40 cellular contexts compared by ENCODE assay signal in genomic region chr15:76033438-76033837, GRCh38. TPM values are rescaled to one million over a fixed set of nuclear protein-coding genes. Genes with fewer than 3 reads are reported as not detected.
"Had no signal": no experiment of that assay in that cellular context is flagged by ENCODE, and none has a peak within 500 bp of the region (broad histone marks: within the 10 kb centered on the region; RNA-seq: fewer than 3 reads in every experiment).

No MANE protein-coding gene starts in this region.

- H3K4me1 ChIP-seq: ascending aorta had no signal

- H3K9me3 Mint-ChIP-seq: activated CD4-positive, alpha-beta memory T cell treated with anti-CD3 and anti-CD28 coated beads, Interleukin-2, amount 10 ng/mL, durations not matched to agents 7 days and 5 days; activated CD4-positive, alpha-beta T cell treated with anti-CD3 and anti-CD28 coated beads, Interleukin-2, amount 10 ng/mL, durations not matched to agents 7 days and 5 days; activated naive CD4-positive, alpha-beta T cell treated with anti-CD3 and anti-CD28 coated beads, Interleukin-2, amount 10 ng/mL, durations not matched to agents 7 days and 5 days; activated naive CD4-positive, alpha-beta T cell treated with anti-CD3 and anti-CD28 coated beads, Interleukin-2, amount 50 U/mL, for 24 hours; activated naive CD8-positive, alpha-beta T cell treated with anti-CD3 and anti-CD28 coated beads, Interleukin-2, amount 10 ng/mL, durations not matched to agents 7 days and 5 days; activated naive CD8-positive, alpha-beta T cell treated with anti-CD3 and anti-CD28 coated beads, Interleukin-2, amount 50 U/mL, for 24 hours; activated T-cell treated with anti-CD3 and anti-CD28 coated beads, Interleukin-2, amount 50 U/mL, for 24 hours; activated T-helper 2 cell treated with anti-CD3 and anti-CD28 coated beads, Interferon-gamma antibody, Interleukin-2, Interleukin-4, amounts not matched to agents 10 μg/mL and 5 μg/mL and 100 μg/mL, durations not matched to agents 14 hours and 24 hours and 36 hours; central memory CD8-positive, alpha-beta T cell; T-helper 1 cell treated with Interleukin-12 subunit alpha and Interleukin-12 subunit beta and Interleukin-4 antibody, amounts not matched to agents 30 μg/mL and 1 μg/mL, for 36 hours; T-helper 2 cell treated with Interferon-gamma antibody and Interleukin-4, amounts not matched to agents 5 μg/mL and 100 μg/mL, for 36 hours had no signal

- H3K27ac Mint-ChIP-seq: activated CD4-positive, alpha-beta memory T cell treated with anti-CD3 and anti-CD28 coated beads, Interleukin-2, amount 10 ng/mL, durations not matched to agents 7 days and 5 days; activated CD4-positive, alpha-beta T cell treated with anti-CD3 and anti-CD28 coated beads for 36 hours; activated CD4-positive, alpha-beta T cell treated with anti-CD3 and anti-CD28 coated beads, Interleukin-2, amount 10 ng/mL, durations not matched to agents 7 days and 5 days; activated CD8-positive, alpha-beta memory T cell treated with anti-CD3 and anti-CD28 coated beads, Interleukin-2, amount 10 ng/mL, durations not matched to agents 7 days and 5 days; activated CD8-positive, alpha-beta T cell treated with anti-CD3 and anti-CD28 coated beads, Interleukin-2, amount 10 ng/mL, durations not matched to agents 7 days and 5 days; activated naive CD4-positive, alpha-beta T cell treated with anti-CD3 and anti-CD28 coated beads, Interleukin-2, amount 10 ng/mL, durations not matched to agents 7 days and 5 days; activated naive CD4-positive, alpha-beta T cell treated with anti-CD3 and anti-CD28 coated beads, Interleukin-2, amount 50 U/mL, for 24 hours; activated naive CD8-positive, alpha-beta T cell; activated naive CD8-positive, alpha-beta T cell treated with anti-CD3 and anti-CD28 coated beads, Interleukin-2, amount 10 ng/mL, durations not matched to agents 7 days and 5 days; activated naive CD8-positive, alpha-beta T cell treated with anti-CD3 and anti-CD28 coated beads, Interleukin-2, amount 50 U/mL, for 24 hours; activated T-cell treated with anti-CD3 and anti-CD28 coated beads, Interleukin-2, amount 50 U/mL, for 24 hours; activated T-helper 2 cell treated with anti-CD3 and anti-CD28 coated beads, Interferon-gamma antibody, Interleukin-2, Interleukin-4, amounts not matched to agents 10 μg/mL and 5 μg/mL and 100 μg/mL, durations not matched to agents 14 hours and 24 hours and 36 hours; brain; T-helper 1 cell treated with Interleukin-12 subunit alpha and Interleukin-12 subunit beta and Interleukin-4 antibody, amounts not matched to agents 30 μg/mL and 1 μg/mL, for 36 hours; T-helper 2 cell treated with Interferon-gamma antibody and Interleukin-4, amounts not matched to agents 5 μg/mL and 100 μg/mL, for 36 hours; WTC11 had no signal

- H3K27me3 Mint-ChIP-seq: activated naive CD4-positive, alpha-beta T cell treated with anti-CD3 and anti-CD28 coated beads, Interleukin-2, amount 50 U/mL, for 24 hours; activated naive CD8-positive, alpha-beta T cell treated with anti-CD3 and anti-CD28 coated beads, Interleukin-2, amount 50 U/mL, for 24 hours had no signal

- H3K4me3 Mint-ChIP-seq: activated CD4-positive, alpha-beta memory T cell treated with anti-CD3 and anti-CD28 coated beads, Interleukin-2, amount 10 ng/mL, durations not matched to agents 7 days and 5 days; activated CD4-positive, alpha-beta T cell treated with anti-CD3 and anti-CD28 coated beads for 36 hours; activated CD4-positive, alpha-beta T cell treated with anti-CD3 and anti-CD28 coated beads, Interleukin-2, amount 10 ng/mL, durations not matched to agents 7 days and 5 days; activated CD8-positive, alpha-beta memory T cell treated with anti-CD3 and anti-CD28 coated beads, Interleukin-2, amount 10 ng/mL, durations not matched to agents 7 days and 5 days; activated CD8-positive, alpha-beta T cell treated with anti-CD3 and anti-CD28 coated beads, Interleukin-2, amount 10 ng/mL, durations not matched to agents 7 days and 5 days; activated naive CD4-positive, alpha-beta T cell treated with anti-CD3 and anti-CD28 coated beads, Interleukin-2, amount 10 ng/mL, durations not matched to agents 7 days and 5 days; activated naive CD4-positive, alpha-beta T cell treated with anti-CD3 and anti-CD28 coated beads, Interleukin-2, amount 50 U/mL, for 24 hours; activated naive CD8-positive, alpha-beta T cell; activated naive CD8-positive, alpha-beta T cell treated with anti-CD3 and anti-CD28 coated beads, Interleukin-2, amount 10 ng/mL, durations not matched to agents 7 days and 5 days; activated naive CD8-positive, alpha-beta T cell treated with anti-CD3 and anti-CD28 coated beads, Interleukin-2, amount 50 U/mL, for 24 hours; activated T-cell treated with anti-CD3 and anti-CD28 coated beads, Interleukin-2, amount 50 U/mL, for 24 hours; brain; central memory CD8-positive, alpha-beta T cell; T-helper 1 cell treated with Interleukin-12 subunit alpha and Interleukin-12 subunit beta and Interleukin-4 antibody, amounts not matched to agents 30 μg/mL and 1 μg/mL, for 36 hours; T-helper 2 cell treated with Interferon-gamma antibody and Interleukin-4, amounts not matched to agents 5 μg/mL and 100 μg/mL, for 36 hours; WTC11 had no signal

- H3K4me1 Mint-ChIP-seq: activated CD4-positive, alpha-beta memory T cell treated with anti-CD3 and anti-CD28 coated beads, Interleukin-2, amount 10 ng/mL, durations not matched to agents 7 days and 5 days; activated CD4-positive, alpha-beta T cell treated with anti-CD3 and anti-CD28 coated beads for 36 hours; activated CD4-positive, alpha-beta T cell treated with anti-CD3 and anti-CD28 coated beads, Interleukin-2, amount 10 ng/mL, durations not matched to agents 7 days and 5 days; activated CD8-positive, alpha-beta memory T cell treated with anti-CD3 and anti-CD28 coated beads, Interleukin-2, amount 10 ng/mL, durations not matched to agents 7 days and 5 days; activated naive CD4-positive, alpha-beta T cell treated with anti-CD3 and anti-CD28 coated beads, Interleukin-2, amount 10 ng/mL, durations not matched to agents 7 days and 5 days; activated naive CD4-positive, alpha-beta T cell treated with anti-CD3 and anti-CD28 coated beads, Interleukin-2, amount 50 U/mL, for 24 hours; activated naive CD8-positive, alpha-beta T cell treated with anti-CD3 and anti-CD28 coated beads, Interleukin-2, amount 10 ng/mL, durations not matched to agents 7 days and 5 days; activated naive CD8-positive, alpha-beta T cell treated with anti-CD3 and anti-CD28 coated beads, Interleukin-2, amount 50 U/mL, for 24 hours; brain; central memory CD8-positive, alpha-beta T cell had no signal

- H3K36me3 ChIP-seq: ascending aorta, cardiac muscle cell, WERI-Rb-1 had no signal

- H3K27ac ChIP-seq: ascending aorta, cardiac muscle cell, WERI-Rb-1 had no signal

- H3K36me3 Mint-ChIP-seq: activated CD8-positive, alpha-beta memory T cell treated with anti-CD3 and anti-CD28 coated beads, Interleukin-2, amount 10 ng/mL, durations not matched to agents 7 days and 5 days; activated naive CD4-positive, alpha-beta T cell treated with anti-CD3 and anti-CD28 coated beads, Interleukin-2, amount 10 ng/mL, durations not matched to agents 7 days and 5 days; activated naive CD4-positive, alpha-beta T cell treated with anti-CD3 and anti-CD28 coated beads, Interleukin-2, amount 50 U/mL, for 24 hours; activated naive CD8-positive, alpha-beta T cell; activated naive CD8-positive, alpha-beta T cell treated with anti-CD3 and anti-CD28 coated beads, Interleukin-2, amount 10 ng/mL, durations not matched to agents 7 days and 5 days; brain; WTC11 had no signal

- DNase-seq: activated CD4-positive, alpha-beta memory T cell treated with anti-CD3 and anti-CD28 coated beads, Interleukin-2, amount 10 ng/mL, durations not matched to agents 7 days and 5 days; activated CD4-positive, alpha-beta T cell treated with anti-CD3 and anti-CD28 coated beads for 1 hour; activated CD4-positive, alpha-beta T cell treated with anti-CD3 and anti-CD28 coated beads for 36 hours; activated CD4-positive, alpha-beta T cell treated with anti-CD3 and anti-CD28 coated beads for 48 hours; activated CD4-positive, alpha-beta T cell treated with anti-CD3 and anti-CD28 coated beads, Interleukin-2, amount 10 ng/mL, durations not matched to agents 7 days and 5 days; activated CD4-positive, alpha-beta T cell treated with anti-CD3 and anti-CD28 coated beads, Interleukin-2, amount 50 U/mL, for 48 hours; activated CD4-positive, CD25-positive, alpha-beta regulatory T cell; activated CD8-positive, alpha-beta memory T cell treated with anti-CD3 and anti-CD28 coated beads for 24 hours; activated CD8-positive, alpha-beta memory T cell treated with anti-CD3 and anti-CD28 coated beads, Interleukin-2, amount 10 ng/mL, durations not matched to agents 7 days and 5 days; activated CD8-positive, alpha-beta memory T cell treated with anti-CD3 and anti-CD28 coated beads, Interleukin-2, amount 50 U/mL, for 48 hours; activated CD8-positive, alpha-beta T cell treated with anti-CD3 and anti-CD28 coated beads, Interleukin-2, amount 10 ng/mL, durations not matched to agents 7 days and 5 days; activated effector memory CD4-positive, alpha-beta T cell treated with Interleukin-2 at 50 U/mL for 16 hours; activated gamma-delta T cell; activated naive CD4-positive, alpha-beta T cell treated with anti-CD3 and anti-CD28 coated beads, Interleukin-2, amount 10 ng/mL, durations not matched to agents 7 days and 5 days; activated naive CD4-positive, alpha-beta T cell treated with Interleukin-2 at 50 U/mL for 16 hours; activated naive CD8-positive, alpha-beta T cell treated with anti-CD3 and anti-CD28 coated beads, Interleukin-2, amount 10 ng/mL, durations not matched to agents 7 days and 5 days; activated naive CD8-positive, alpha-beta T cell treated with anti-CD3 and anti-CD28 coated beads, Interleukin-2, amount 50 U/mL, for 24 hours; activated T-cell treated with anti-CD3 and anti-CD28 coated beads, Interleukin-2, amount 50 U/mL, for 24 hours; activated T-cell treated with anti-CD3 and anti-CD28 coated beads, Interleukin-2, amount 50 U/mL, for 48 hours; amygdala; anterior cingulate cortex; caudate nucleus; cerebellar nuclear complex; T-helper 2 cell; T-helper 9 cell; WERI-Rb-1 had no signal

- FAIRE-seq: bronchial epithelial cell, TTC549 had no signal

- ATAC-seq: activated CD4-positive, alpha-beta T cell treated with anti-CD3 and anti-CD28 coated beads for 36 hours; activated CD4-positive, CD25-positive, alpha-beta regulatory T cell treated with anti-CD3 and anti-CD28 coated beads, Interleukin-2, amount 50 U/mL, for 24 hours; activated CD8-positive, alpha-beta memory T cell treated with anti-CD3 and anti-CD28 coated beads, Interleukin-2, amount 10 ng/mL, durations not matched to agents 7 days and 5 days; activated CD8-positive, alpha-beta T cell treated with anti-CD3 and anti-CD28 coated beads, Interleukin-2, amount 10 ng/mL, durations not matched to agents 7 days and 5 days; activated naive CD8-positive, alpha-beta T cell treated with anti-CD3 and anti-CD28 coated beads, Interleukin-2, amount 50 U/mL, for 24 hours; WTC11 had no signal

- H3K4me3 ChIP-seq: ascending aorta, cardiac muscle cell had no signal

- H3K27me3 ChIP-seq: ascending aorta, cardiac muscle cell had no signal

RNA-seq across cellular contexts. Expression of gene NRG4, which starts 21.2 kb away (rescaled TPM):
- total RNA-seq: activated CD4-positive, alpha-beta memory T cell treated with anti-CD3 and anti-CD28 coated beads, Interleukin-2, amount 10 ng/mL, durations not matched to agents 7 days and 5 days; activated CD4-positive, alpha-beta T cell treated with anti-CD3 and anti-CD28 coated beads for 36 hours; activated CD4-positive, alpha-beta T cell treated with anti-CD3 and anti-CD28 coated beads, Interleukin-2, amount 10 ng/mL, durations not matched to agents 7 days and 5 days; activated CD8-positive, alpha-beta memory T cell treated with anti-CD3 and anti-CD28 coated beads, Interleukin-2, amount 10 ng/mL, durations not matched to agents 7 days and 5 days; activated CD8-positive, alpha-beta T cell treated with anti-CD3 and anti-CD28 coated beads, Interleukin-2, amount 10 ng/mL, durations not matched to agents 7 days and 5 days; activated naive CD8-positive, alpha-beta T cell treated with anti-CD3 and anti-CD28 coated beads, Interleukin-2, amount 10 ng/mL, durations not matched to agents 7 days and 5 days; activated T-helper 2 cell treated with anti-CD3 and anti-CD28 coated beads, Interferon-gamma antibody, Interleukin-2, Interleukin-4, amounts not matched to agents 10 μg/mL and 5 μg/mL and 100 μg/mL, durations not matched to agents 14 hours and 24 hours and 36 hours; ascending aorta; bronchial epithelial cell; chondrocyte had no signal

RNA-seq across cellular contexts. Expression of gene TMEM266, which starts 26.3 kb away (rescaled TPM):
- total RNA-seq: activated CD4-positive, alpha-beta memory T cell treated with anti-CD3 and anti-CD28 coated beads, Interleukin-2, amount 10 ng/mL, durations not matched to agents 7 days and 5 days; activated CD4-positive, alpha-beta T cell treated with anti-CD3 and anti-CD28 coated beads for 36 hours; activated CD4-positive, alpha-beta T cell treated with anti-CD3 and anti-CD28 coated beads, Interleukin-2, amount 10 ng/mL, durations not matched to agents 7 days and 5 days; activated CD8-positive, alpha-beta memory T cell treated with anti-CD3 and anti-CD28 coated beads, Interleukin-2, amount 10 ng/mL, durations not matched to agents 7 days and 5 days; activated CD8-positive, alpha-beta T cell treated with anti-CD3 and anti-CD28 coated beads, Interleukin-2, amount 10 ng/mL, durations not matched to agents 7 days and 5 days; activated naive CD8-positive, alpha-beta T cell treated with anti-CD3 and anti-CD28 coated beads, Interleukin-2, amount 10 ng/mL, durations not matched to agents 7 days and 5 days; activated T-helper 2 cell treated with anti-CD3 and anti-CD28 coated beads, Interferon-gamma antibody, Interleukin-2, Interleukin-4, amounts not matched to agents 10 μg/mL and 5 μg/mL and 100 μg/mL, durations not matched to agents 14 hours and 24 hours and 36 hours; ascending aorta had no signal
